8 cellular contexts compared by ENCODE assay signal in the genomic region with DNA sequence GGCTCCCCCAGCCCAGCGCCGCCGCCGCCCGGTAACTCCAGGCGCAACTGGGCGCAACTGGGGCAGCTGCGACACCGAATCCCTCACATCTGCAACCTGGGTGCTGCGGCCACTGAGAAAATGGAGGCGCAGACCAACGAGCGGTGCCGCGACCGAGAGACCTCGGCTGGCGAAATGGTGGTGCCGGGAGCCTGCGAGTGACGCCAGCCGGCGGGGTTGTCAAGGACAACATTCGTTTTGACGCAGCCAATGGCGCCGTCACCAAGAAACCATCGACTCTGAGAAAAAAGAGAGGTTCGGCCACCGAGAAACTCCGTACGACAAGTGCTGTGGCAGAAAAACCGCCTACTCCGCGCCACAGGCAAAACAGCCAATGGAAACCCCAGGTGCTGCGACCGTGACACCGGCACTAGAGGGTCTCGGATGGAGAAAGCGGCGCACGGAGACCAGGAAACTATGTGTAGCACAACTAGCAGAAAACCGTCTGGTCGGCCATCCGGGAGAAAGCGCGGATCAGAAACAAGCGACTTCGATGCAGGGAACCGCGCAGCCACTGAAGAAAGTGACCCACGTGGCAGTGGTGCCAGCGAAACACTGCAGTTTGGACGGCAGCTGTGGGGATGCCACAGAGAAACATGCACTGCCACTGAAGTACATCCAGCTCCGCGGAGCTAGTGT.
A peak's percentile ranks its signal among the peaks of the same experiment; 100 is the strongest.
DNase-seq lines count a peak whose midpoint lies in the region; ATAC-seq lines count a peak whose summit lies in the region.

No MANE protein-coding gene starts in this region.

- DNase-seq in NCI-H526 treated with DMSO at 0.1 percent for 48 hours (lab: John Stamatoyannopoulos, UW) (peak; percentile 83), activated T-cell treated with anti-CD3 and anti-CD28 coated beads for 24 hours (ENCODE audit: low read depth) (peak; percentile 60), fibroblast of gingiva (ENCODE audit: low read depth) (peak; percentile 50), skeletal muscle cell (ENCODE audit: low read depth) (no peak), D341Med (ENCODE audit: low spot score) (no peak), GDM1 (lab: John Stamatoyannopoulos, UW) (no peak)

- ATAC-seq in GM18502 (IDR thresholded peaks at IDR 0.05; ENCODE audit: poor library complexity, unreplicated experiment) (peak; percentile 45), HG02798 (IDR thresholded peaks at IDR 0.05; ENCODE audit: poor library complexity, unreplicated experiment) (peak; percentile 50)

- H3K4me3 ChIP-seq in skeletal muscle cell (ENCODE audit: low read depth, low read length) = peak overlapping the region; percentile 58

Comparison
In these comparisons a context has a peak if more than half of its experiments do, and no peak if none do; other contexts are left out.
1. DNase-seq: peak in NCI-H526 treated with DMSO at 0.1 percent for 48 hours (single experiment), activated T-cell treated with anti-CD3 and anti-CD28 coated beads for 24 hours (single experiment) and fibroblast of gingiva (single experiment); none in skeletal muscle cell (single experiment), D341Med (single experiment) and GDM1 (single experiment).